Comparison of ENCODE assay signal across 17 cellular contexts in genomic region chr18:61203151-61203550, GRCh38.
DNase-seq lines count a peak whose midpoint lies in the region; FAIRE-seq and TF ChIP-seq lines count a peak whose summit lies in the region.
"Had no signal": no experiment of that assay in that cellular context is flagged by ENCODE, and none has a peak within 500 bp of the region (broad histone marks: within the 10 kb centered on the region; RNA-seq: fewer than 3 reads in every experiment).

No MANE protein-coding gene starts in this region.

- no peaks in the 10 kb centered on the region for H3K36me3 Mint-ChIP-seq in MCF 10A (ENCODE audit: insufficient read depth, unreplicated experiment)

- no TSS peak for BruUV-seq in MCF 10A (replicated peaks; lab: Mats Ljungman, UMichigan)
- no TSS peak for BruUV-seq in mammary epithelial cell (replicated peaks; lab: Mats Ljungman, UMichigan)

- H3K4me1 Mint-ChIP-seq in MCF 10A (ENCODE audit: insufficient read depth, unreplicated experiment): peaks cover 11% of the 10 kb centered on the region

- no peak overlapping the region for H3K4me2 ChIP-seq in mammary epithelial cell (ENCODE audit: insufficient read depth, low read depth, low read length)

- TF ChIP-seq CTCF in MCF 10A (IDR thresholded peaks at IDR 0.05; ENCODE audit: unreplicated experiment) (no peak), mammary epithelial cell (conservative IDR thresholded peaks at IDR 0.05 in 1 of 2, IDR thresholded peaks at IDR 0.05 in 1 of 2; ENCODE audit: extremely low read depth in 1 of 2, insufficient read depth in 1 of 2, low read depth in 1 of 2, low read length in 2 of 2) (no peak), astrocyte of the cerebellum (IDR thresholded peaks at IDR 0.05; ENCODE audit: low read depth, low read length, missing control alignments) (no peak), fibroblast of mammary gland (conservative IDR thresholded peaks at IDR 0.05; ENCODE audit: control insufficient read depth, insufficient read depth, low read depth, low read length) (no peak), GM20000 (IDR thresholded peaks at IDR 0.05; ENCODE audit: extremely low read depth, missing control alignments) (no peak)

- H3K27me3 ChIP-seq in mammary epithelial cell (ENCODE audit: insufficient read depth, low read length): no peaks in the 10 kb centered on the region
- H3K27me3 ChIP-seq: Peyer's patch had no signal

- no peaks in the 10 kb centered on the region for H3K36me3 ChIP-seq in mammary epithelial cell (ENCODE audit: insufficient read depth, low read length)
- H3K36me3 ChIP-seq: Peyer's patch had no signal

- H3K4me3 Mint-ChIP-seq in MCF 10A (ENCODE audit: unreplicated experiment): no peak overlapping the region

- DNase-seq in MCF 10A (ENCODE audit: unreplicated experiment): peak; percentile 10
- DNase-seq in mammary epithelial cell: no peak
- DNase-seq in astrocyte of the cerebellum (ENCODE audit: low read depth): peak; percentile 19
- peak; percentile 5 for DNase-seq in fibroblast of mammary gland (ENCODE audit: low read depth)
- DNase-seq in urothelium cell line (ENCODE audit: low spot score): peak; percentile 1
- no peak for DNase-seq in GM20000 (ENCODE audit: low spot score)
- no peak for DNase-seq in stimulated activated naive CD4-positive, alpha-beta T cell treated with Interleukin-2 at 50 U/mL for 16 hours (lab: John Stamatoyannopoulos, UW)
- DNase-seq in NCI-H1694 treated with DMSO at 0.1 percent for 48 hours (lab: John Stamatoyannopoulos, UW): no peak
- DNase-seq: COR-L47, EL, HCEC 1CT, NCI-H2107, NCI-H2227 treated with DMSO at 0.1 percent for 48 hours, NCI-H524, Peyer's patch had no signal

- FAIRE-seq in urothelium cell line (lab: Jason Lieb, UNC): no peak
- FAIRE-seq: GM19239, K562 had no signal

- intact Hi-C loops in MCF 10A (cut with micrococcal nuclease): no loop called here
- intact Hi-C loops in mammary epithelial cell (cut with micrococcal nuclease): no loop called here

- no peaks in the 10 kb centered on the region for H3K9me3 ChIP-seq in mammary epithelial cell (replicated peaks; ENCODE audit: insufficient read depth, low read length)
- H3K9me3 ChIP-seq: Peyer's patch had no signal

- no peaks in the 10 kb centered on the region for H3K9me3 Mint-ChIP-seq in MCF 10A (ENCODE audit: unreplicated experiment)

- H2AFZ ChIP-seq in mammary epithelial cell (ENCODE audit: low read depth, low read length): no peak overlapping the region

- H3K27ac ChIP-seq in mammary epithelial cell (ENCODE audit: insufficient read depth, low read depth, low read length): no peak overlapping the region
- H3K27ac ChIP-seq: Peyer's patch had no signal

- no peaks in the 10 kb centered on the region for H3K79me2 ChIP-seq in mammary epithelial cell (ENCODE audit: insufficient read depth, low read length)

- peaks cover 21% of the 10 kb centered on the region for H3K27me3 Mint-ChIP-seq in MCF 10A (ENCODE audit: insufficient read depth, unreplicated experiment)

- CTCF ChIA-PET in MCF 10A (lab: Yijun Ruan, JAX): no interaction called here
- CTCF ChIA-PET in mammary epithelial cell (lab: Charles Lee; ENCODE audit: low non-redundant PET): no interaction called here

- H3K4me1 ChIP-seq in mammary epithelial cell (ENCODE audit: insufficient read depth, low read length): no peaks in the 10 kb centered on the region
- H3K4me1 ChIP-seq: Peyer's patch had no signal

- dilution Hi-C loops in mammary epithelial cell (cut with HindIII; ENCODE audit: low sequenced_read_pairs): no loop called here

- in situ Hi-C loops in mammary epithelial cell (cut with MboI; ENCODE audit: low sequenced_read_pairs in 2 of 2) (no loop called here), astrocyte of the cerebellum (cut with HindIII; ENCODE audit: low sequenced_read_pairs) (no loop called here)

- WGBS in mammary epithelial cell (ENCODE audit: low coverage, missing lambda C conversion rate): 0% methylated on average over 1 of the region's 1 CpG

- no peaks in the 10 kb centered on the region for H4K20me1 ChIP-seq in mammary epithelial cell (ENCODE audit: insufficient read depth, low read length)

- H3K4me3 ChIP-seq in mammary epithelial cell (replicated peaks in 1 of 3; ENCODE audit: insufficient read depth in 1 of 3, low read depth in 2 of 3, low read length in 3 of 3): no peak overlapping the region
- H3K4me3 ChIP-seq in astrocyte of the cerebellum (ENCODE audit: low read depth, low read length): no peak overlapping the region
- H3K4me3 ChIP-seq in fibroblast of mammary gland (ENCODE audit: control insufficient read depth, low read depth, low read length): no peak overlapping the region
- H3K4me3 ChIP-seq: K562, Peyer's patch had no signal

- H3K27ac Mint-ChIP-seq in MCF 10A (ENCODE audit: low read depth, unreplicated experiment): no peak overlapping the region

- no peak overlapping the region for H3K9ac ChIP-seq in mammary epithelial cell (ENCODE audit: insufficient read depth, low read length)

- POLR2A ChIA-PET in MCF 10A (lab: Yijun Ruan, JAX): no interaction called here

Comparison
In these comparisons a context has a peak if more than half of its experiments do, and no peak if none do; other contexts are left out.
1. DNase-seq: peak in MCF 10A (single experiment), astrocyte of the cerebellum (single experiment), fibroblast of mammary gland (single experiment) and urothelium cell line (single experiment); none in mammary epithelial cell (single experiment), GM20000 (single experiment), stimulated activated naive CD4-positive, alpha-beta T cell treated with Interleukin-2 at 50 U/mL for 16 hours (single experiment) and NCI-H1694 treated with DMSO at 0.1 percent for 48 hours (single experiment).